8 cellular contexts compared by ENCODE assay signal in genomic region chr7:14761506-14762296, GRCh38.
A peak's percentile ranks its signal among the peaks of the same experiment; 100 is the strongest.
DNase-seq lines count a peak whose midpoint lies in the region; TF ChIP-seq lines count a peak whose summit lies in the region.

No MANE protein-coding gene starts in this region.

- H3K4me1 Mint-ChIP-seq in CD14-positive monocyte = no peaks in the 10 kb centered on the region

- no peak overlapping the region for H4K91ac ChIP-seq in neuronal stem cell (ENCODE audit: low read depth, low read length, poor library complexity)

- no peak overlapping the region for H3K9ac ChIP-seq in neuronal stem cell (ENCODE audit: low read depth, low read length, poor library complexity)

- H3K4me3 Mint-ChIP-seq in CD14-positive monocyte = no peak overlapping the region

- no peaks in the 10 kb centered on the region for H3K27me3 Mint-ChIP-seq in CD14-positive monocyte (ENCODE audit: low read depth in 3 of 3)

- H2AFZ ChIP-seq in neuronal stem cell (ENCODE audit: low read length) = peak overlapping the region; percentile 52

- H3K27ac Mint-ChIP-seq in CD14-positive monocyte = no peak overlapping the region

- no peak overlapping the region for H3K18ac ChIP-seq in neuronal stem cell (ENCODE audit: low read length)

- no peaks in the 10 kb centered on the region for H3K79me1 ChIP-seq in neuronal stem cell (ENCODE audit: low read depth, low read length)

- no peak overlapping the region for H2BK120ac ChIP-seq in neuronal stem cell (ENCODE audit: low read depth, low read length)

- peaks cover 0 to 5% (median 2%) of the 10 kb centered on the region in 7 donors for H3K9me3 Mint-ChIP-seq in CD14-positive monocyte

- H2BK5ac ChIP-seq in neuronal stem cell (ENCODE audit: low read length) = no peak overlapping the region

- H2AK5ac ChIP-seq in neuronal stem cell (ENCODE audit: low read depth, low read length) = no peak overlapping the region

- H3K4me1 ChIP-seq in neuronal stem cell (ENCODE audit: control insufficient read depth in 2 of 2, insufficient read depth in 1 of 2, low read depth in 1 of 2, low read length in 2 of 2) = no peaks in the 10 kb centered on the region
- H3K4me1 ChIP-seq in HAP-1 = no peaks in the 10 kb centered on the region

- no peak overlapping the region for H3K4me3 ChIP-seq in epithelial cell of proximal tubule (ENCODE audit: low read depth, low read length)
- H3K4me3 ChIP-seq in neuronal stem cell (ENCODE audit: low read length in 2 of 2) = no peak overlapping the region
- no peak overlapping the region for H3K4me3 ChIP-seq in HAP-1

- H2BK12ac ChIP-seq in neuronal stem cell (ENCODE audit: low read length) = no peak overlapping the region

- in situ Hi-C loops in HAP-1 (cut with MboI; ENCODE audit: low sequenced_read_pairs) = no loop called here

- no peak overlapping the region for H2BK15ac ChIP-seq in neuronal stem cell (ENCODE audit: low read length)

- no peaks in the 10 kb centered on the region for H3K9me3 ChIP-seq in neuronal stem cell (replicated peaks in 1 of 2; ENCODE audit: control insufficient read depth in 2 of 2, insufficient read depth in 1 of 2, low read depth in 1 of 2, low read length in 2 of 2)
- no peaks in the 10 kb centered on the region for H3K9me3 ChIP-seq in HAP-1

- H4K8ac ChIP-seq in neuronal stem cell (ENCODE audit: low read depth, low read length) = no peak overlapping the region

- H3K36me3 Mint-ChIP-seq in CD14-positive monocyte = no peaks in the 10 kb centered on the region

- no peak overlapping the region for H3K14ac ChIP-seq in neuronal stem cell (ENCODE audit: low read length)

- DNase-seq in DMS53 (lab: John Stamatoyannopoulos, UW) (peak; percentile 93), NCI-H2227 treated with DMSO at 0.1 percent for 48 hours (lab: John Stamatoyannopoulos, UW) (peak; percentile 88), epithelial cell of proximal tubule (ENCODE audit: low read depth) (peak; percentile 10), neuronal stem cell (ENCODE audit: low spot score) (no peak), ecto neural progenitor cell (ENCODE audit: low spot score) (no peak), CD14-positive monocyte (ENCODE audit: low spot score) (no peak), HAP-1 (ENCODE audit: low spot score in 2 of 2) (no peak), T-helper 1 cell (no peak)

- intact Hi-C loops in CD14-positive monocyte (cut with micrococcal nuclease) = no loop called here

- H3K23ac ChIP-seq in neuronal stem cell (ENCODE audit: low read depth, low read length, poor library complexity) = no peak overlapping the region

- no peaks in the 10 kb centered on the region for H3K36me3 ChIP-seq in neuronal stem cell (replicated peaks in 1 of 2; ENCODE audit: control insufficient read depth in 2 of 2, insufficient read depth in 2 of 2, low read length in 2 of 2)
- H3K36me3 ChIP-seq in HAP-1 (replicated peaks) = no peaks in the 10 kb centered on the region

- no peak for TF ChIP-seq CTCF in epithelial cell of proximal tubule (conservative IDR thresholded peaks at IDR 0.05; ENCODE audit: low read depth, low read length)
- no peak for TF ChIP-seq CTCF in CD14-positive monocyte (IDR thresholded peaks at IDR 0.05)

- no peak overlapping the region for H3K4me2 ChIP-seq in neuronal stem cell (ENCODE audit: insufficient read depth, low read length, poor library complexity, severe bottlenecking)

- H3K4ac ChIP-seq in neuronal stem cell (ENCODE audit: low read length) = no peak overlapping the region

- no peak overlapping the region for H3K27ac ChIP-seq in neuronal stem cell (replicated peaks; ENCODE audit: low read length)

- no CpG with 5 or more reads among the region's 4 CpGs for WGBS in neuronal stem cell (ENCODE audit: extremely low coverage in 2 of 2, insufficient read length in 2 of 2, insufficient replicate concordance in 1 of 2), 2 donors

- H3K27me3 ChIP-seq in neuronal stem cell (ENCODE audit: control insufficient read depth in 3 of 3, insufficient read depth in 3 of 3, low read depth in 1 of 3, low read length in 3 of 3) (no peaks in the 10 kb centered on the region), HAP-1 (ENCODE audit: low read depth) (no peaks in the 10 kb centered on the region)

Comparison
In these comparisons a context has a peak if more than half of its experiments do, and no peak if none do; other contexts are left out.
1. DNase-seq: peak in DMS53 (single experiment), NCI-H2227 treated with DMSO at 0.1 percent for 48 hours (single experiment) and epithelial cell of proximal tubule (single experiment); none in neuronal stem cell (single experiment), ecto neural progenitor cell (single experiment), CD14-positive monocyte (single experiment), HAP-1 (0 of 2) and T-helper 1 cell (0 of 5).